20 cellular contexts compared by ENCODE assay signal in the genomic region with DNA sequence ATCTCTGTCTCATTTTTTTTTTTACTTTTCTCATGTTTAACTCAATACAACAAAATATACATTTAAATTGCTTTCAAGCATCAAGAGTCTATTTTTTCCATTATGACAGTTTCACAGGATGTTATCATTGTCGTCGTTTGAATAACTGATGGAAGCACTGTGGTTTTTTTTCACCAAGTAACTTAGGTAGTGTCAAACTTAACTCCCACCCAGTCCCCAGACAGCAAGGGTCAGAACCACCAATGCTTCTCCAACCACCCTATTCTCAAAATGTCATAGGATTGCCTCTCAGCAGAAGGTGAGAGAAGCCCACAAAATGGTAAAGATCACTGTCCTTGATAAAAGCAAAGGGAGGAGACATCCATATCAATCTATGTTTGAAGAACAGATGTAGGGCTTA.
A peak's percentile ranks its signal among the peaks of the same experiment; 100 is the strongest.
DNase-seq lines count a peak whose midpoint lies in the region; ATAC-seq and TF ChIP-seq lines count a peak whose summit lies in the region.
"Had no signal": no experiment of that assay in that cellular context is flagged by ENCODE, and none has a peak within 500 bp of the region (broad histone marks: within the 10 kb centered on the region; RNA-seq: fewer than 3 reads in every experiment).

No MANE protein-coding gene starts in this region.

- no peak overlapping the region for H3K27ac Mint-ChIP-seq in activated CD8-positive, alpha-beta T cell treated with anti-CD3 and anti-CD28 coated beads for 36 hours
- no peak overlapping the region for H3K27ac Mint-ChIP-seq in activated CD8-positive, alpha-beta T cell treated with anti-CD3 and anti-CD28 coated beads, Interleukin-2, amount 10 ng/mL, durations not matched to agents 7 days and 5 days
- no peak overlapping the region for H3K27ac Mint-ChIP-seq in immature natural killer cell
- H3K27ac Mint-ChIP-seq in stimulated activated effector memory CD8-positive, alpha-beta T cell treated with anti-CD3 and anti-CD28 coated beads, Interleukin-12 subunit alpha, Interleukin-12 subunit beta, amount 100 ng/mL, for 72 hours = no peak overlapping the region
- no peak overlapping the region for H3K27ac Mint-ChIP-seq in H9
- H3K27ac Mint-ChIP-seq: B cell; CD14-positive monocyte; CD4-positive, alpha-beta T cell; CD8-positive, alpha-beta memory T cell had no signal

- H4K20me1 ChIP-seq in BLaER1 (no peaks in the 10 kb centered on the region), H9 (ENCODE audit: control insufficient read depth, insufficient read depth, insufficient read length) (no peaks in the 10 kb centered on the region)
- H4K20me1 ChIP-seq: BLaER1 treated with 17β-estradiol and CSF1 and Interleukin-3, amounts not matched to agents 10 nM and 100 nM had no signal

- H3K36me3 Mint-ChIP-seq in activated CD8-positive, alpha-beta T cell treated with anti-CD3 and anti-CD28 coated beads for 36 hours (ENCODE audit: low read depth) = no peaks in the 10 kb centered on the region
- no peaks in the 10 kb centered on the region for H3K36me3 Mint-ChIP-seq in activated CD8-positive, alpha-beta T cell treated with anti-CD3 and anti-CD28 coated beads, Interleukin-2, amount 10 ng/mL, durations not matched to agents 7 days and 5 days (ENCODE audit: low read depth)
- H3K36me3 Mint-ChIP-seq in immature natural killer cell (peaks cover 0 to 4% (median 0%) of the 10 kb centered on the region in 3 donors), H9 (ENCODE audit: insufficient read depth in 1 of 3, low read depth in 3 of 3) (no peaks in the 10 kb centered on the region)
- H3K36me3 Mint-ChIP-seq in stimulated activated effector memory CD8-positive, alpha-beta T cell treated with anti-CD3 and anti-CD28 coated beads, Interleukin-12 subunit alpha, Interleukin-12 subunit beta, amount 100 ng/mL, for 72 hours = peaks cover 5% of the 10 kb centered on the region
- H3K36me3 Mint-ChIP-seq in activated T-cell treated with anti-CD3 and anti-CD28 coated beads, Interleukin-2, amount 50 U/mL, for 4 hours (ENCODE audit: insufficient read depth) = no peaks in the 10 kb centered on the region
- H3K36me3 Mint-ChIP-seq: CD14-positive monocyte; CD8-positive, alpha-beta memory T cell had no signal

- H3K23ac ChIP-seq in H9 (ENCODE audit: insufficient read length, low read depth, low read length) = no peak overlapping the region

- no peaks in the 10 kb centered on the region for H3K79me1 ChIP-seq in H9 (ENCODE audit: insufficient read depth, low read depth, low read length, poor library complexity, severe bottlenecking)

- H2BK20ac ChIP-seq in H9 (ENCODE audit: low read depth, low read length, poor library complexity, severe bottlenecking) = no peak overlapping the region

- no peak overlapping the region for H2AFZ ChIP-seq in H9 (ENCODE audit: low read length)

- no peak overlapping the region for H3K14ac ChIP-seq in H9 (ENCODE audit: insufficient read depth, low read length)

- H3K4me2 ChIP-seq in BLaER1 (peak overlapping the region; percentile 33; the same call in 1 of the 2 replicates), H9 (ENCODE audit: insufficient read depth, insufficient read length, low read length) (no peak overlapping the region)

- H3K4me1 ChIP-seq in BLaER1 (peaks cover 15% of the 10 kb centered on the region), H9 (ENCODE audit: insufficient read depth, low read length) (peaks cover 3% of the 10 kb centered on the region; the same call in 1 of the 2 replicates)

- no peaks in the 10 kb centered on the region for H3K36me3 ChIP-seq in BLaER1
- H3K36me3 ChIP-seq: BLaER1 treated with 17β-estradiol and CSF1 and Interleukin-3, amounts not matched to agents 10 nM and 100 nM had no signal

- CTCF ChIA-PET in activated CD8-positive, alpha-beta T cell treated with anti-CD3 and anti-CD28 coated beads for 36 hours (lab: Charles Lee) = no interaction called here
- CTCF ChIA-PET in activated CD8-positive, alpha-beta T cell treated with anti-CD3 and anti-CD28 coated beads, Interleukin-2, amount 10 ng/mL, durations not matched to agents 7 days and 5 days (lab: Charles Lee) = no interaction called here

- H3K18ac ChIP-seq in H9 (ENCODE audit: insufficient read length, low read depth, low read length) = no peak overlapping the region

- no peak overlapping the region for H3K4ac ChIP-seq in H9 (ENCODE audit: low read depth, low read length)

- POLR2A ChIA-PET in activated CD8-positive, alpha-beta T cell treated with anti-CD3 and anti-CD28 coated beads for 36 hours (lab: Charles Lee) = no interaction called here
- POLR2A ChIA-PET in activated CD8-positive, alpha-beta T cell treated with anti-CD3 and anti-CD28 coated beads, Interleukin-2, amount 10 ng/mL, durations not matched to agents 7 days and 5 days (lab: Charles Lee) = no interaction called here

- peaks cover 6% of the 10 kb centered on the region for H3K27me3 Mint-ChIP-seq in activated CD8-positive, alpha-beta T cell treated with anti-CD3 and anti-CD28 coated beads for 36 hours
- peaks cover 42% of the 10 kb centered on the region for H3K27me3 Mint-ChIP-seq in activated CD8-positive, alpha-beta T cell treated with anti-CD3 and anti-CD28 coated beads, Interleukin-2, amount 10 ng/mL, durations not matched to agents 7 days and 5 days (ENCODE audit: low read depth)
- peaks cover 0 to 7% (median 5%) of the 10 kb centered on the region in 3 donors for H3K27me3 Mint-ChIP-seq in immature natural killer cell (ENCODE audit: low read depth in 3 of 3)
- H3K27me3 Mint-ChIP-seq in activated T-cell treated with anti-CD3 and anti-CD28 coated beads, Interleukin-2, amount 50 U/mL, for 4 hours (ENCODE audit: low read depth) = peaks cover 9% of the 10 kb centered on the region
- H3K27me3 Mint-ChIP-seq in H9 (ENCODE audit: low read depth) = peaks cover 8% of the 10 kb centered on the region

- TF ChIP-seq CTCF in activated CD8-positive, alpha-beta T cell treated with anti-CD3 and anti-CD28 coated beads for 36 hours (IDR thresholded peaks at IDR 0.05) = no peak
- no peak for TF ChIP-seq CTCF in H9 (conservative IDR thresholded peaks at IDR 0.05)

- H2BK15ac ChIP-seq in H9 (ENCODE audit: low read depth, low read length) = no peak overlapping the region

- H4K5ac ChIP-seq in H9 (ENCODE audit: insufficient read length, low read depth, low read length) = no peak overlapping the region

- peaks cover 7% of the 10 kb centered on the region for H3K4me1 Mint-ChIP-seq in activated CD8-positive, alpha-beta T cell treated with anti-CD3 and anti-CD28 coated beads for 36 hours (ENCODE audit: low read depth)
- H3K4me1 Mint-ChIP-seq in activated CD8-positive, alpha-beta T cell treated with anti-CD3 and anti-CD28 coated beads, Interleukin-2, amount 10 ng/mL, durations not matched to agents 7 days and 5 days (ENCODE audit: low read depth) = peaks cover 6% of the 10 kb centered on the region
- H3K4me1 Mint-ChIP-seq in immature natural killer cell (peaks cover 0 to 21% of the 10 kb centered on the region in 2 donors), H9 (peaks cover 0 to 3% of the 10 kb centered on the region in 2 experiments; a peak in 2 of 4 replicates)
- peaks cover 4% of the 10 kb centered on the region for H3K4me1 Mint-ChIP-seq in stimulated activated effector memory CD8-positive, alpha-beta T cell treated with anti-CD3 and anti-CD28 coated beads, Interleukin-12 subunit alpha, Interleukin-12 subunit beta, amount 100 ng/mL, for 72 hours
- no peaks in the 10 kb centered on the region for H3K4me1 Mint-ChIP-seq in activated T-cell treated with anti-CD3 and anti-CD28 coated beads, Interleukin-2, amount 50 U/mL, for 4 hours (ENCODE audit: low read depth)
- H3K4me1 Mint-ChIP-seq: B cell had no signal

- ATAC-seq in activated CD8-positive, alpha-beta T cell treated with anti-CD3 and anti-CD28 coated beads for 36 hours = peak; percentile 75
- ATAC-seq in activated CD8-positive, alpha-beta T cell treated with anti-CD3 and anti-CD28 coated beads, Interleukin-2, amount 10 ng/mL, durations not matched to agents 7 days and 5 days = no peak
- ATAC-seq in stimulated activated effector memory CD8-positive, alpha-beta T cell treated with anti-CD3 and anti-CD28 coated beads, Interleukin-12 subunit alpha, Interleukin-12 subunit beta, amount 100 ng/mL, for 72 hours = peak; percentile 79
- ATAC-seq in activated T-cell treated with anti-CD3 and anti-CD28 coated beads, Interleukin-2, amount 50 U/mL, for 4 hours = no peak
- ATAC-seq: GM12878 had no signal

- DNase-seq in activated CD8-positive, alpha-beta T cell treated with anti-CD3 and anti-CD28 coated beads for 36 hours = peak; percentile 24
- DNase-seq in activated CD8-positive, alpha-beta T cell treated with anti-CD3 and anti-CD28 coated beads, Interleukin-2, amount 10 ng/mL, durations not matched to agents 7 days and 5 days = no peak
- DNase-seq in immature natural killer cell (peak; percentile 30 to 57 (median 40)), H9 (no peak)
- DNase-seq in stimulated activated effector memory CD8-positive, alpha-beta T cell treated with anti-CD3 and anti-CD28 coated beads, Interleukin-12 subunit alpha, Interleukin-12 subunit beta, amount 100 ng/mL, for 72 hours (ENCODE audit: low spot score in 2 of 2) = no peak
- DNase-seq in activated T-cell treated with anti-CD3 and anti-CD28 coated beads, Interleukin-2, amount 50 U/mL, for 4 hours = no peak
- DNase-seq: CD4-positive, alpha-beta T cell; CD8-positive, alpha-beta memory T cell; DMS 273 treated with DMSO at 0.1 percent for 48 hours; DMS79; EL; GDM1; GOT3; HCEC 1CT had no signal

- H3K27me3 ChIP-seq in BLaER1 = no peaks in the 10 kb centered on the region
- no peaks in the 10 kb centered on the region for H3K27me3 ChIP-seq in H9 (ENCODE audit: insufficient read depth, low read length)
- H3K27me3 ChIP-seq: BLaER1 treated with 17β-estradiol and CSF1 and Interleukin-3, amounts not matched to agents 10 nM and 100 nM had no signal

- no peak overlapping the region for H3K4me3 Mint-ChIP-seq in activated CD8-positive, alpha-beta T cell treated with anti-CD3 and anti-CD28 coated beads for 36 hours
- no peak overlapping the region for H3K4me3 Mint-ChIP-seq in activated CD8-positive, alpha-beta T cell treated with anti-CD3 and anti-CD28 coated beads, Interleukin-2, amount 10 ng/mL, durations not matched to agents 7 days and 5 days
- no peak overlapping the region for H3K4me3 Mint-ChIP-seq in immature natural killer cell
- no peak overlapping the region for H3K4me3 Mint-ChIP-seq in stimulated activated effector memory CD8-positive, alpha-beta T cell treated with anti-CD3 and anti-CD28 coated beads, Interleukin-12 subunit alpha, Interleukin-12 subunit beta, amount 100 ng/mL, for 72 hours
- H3K4me3 Mint-ChIP-seq in activated T-cell treated with anti-CD3 and anti-CD28 coated beads, Interleukin-2, amount 50 U/mL, for 4 hours = no peak overlapping the region
- no peak overlapping the region for H3K4me3 Mint-ChIP-seq in H9
- H3K4me3 Mint-ChIP-seq: B cell; CD14-positive monocyte; CD4-positive, alpha-beta T cell; CD8-positive, alpha-beta memory T cell had no signal

- no peak overlapping the region for H3K27ac ChIP-seq in BLaER1
- H3K27ac ChIP-seq in H9 (ENCODE audit: insufficient read length, low read depth, low read length) = no peak overlapping the region
- H3K27ac ChIP-seq: 22Rv1; BLaER1 treated with 17β-estradiol and CSF1 and Interleukin-3, amounts not matched to agents 10 nM and 100 nM had no signal

- H2BK5ac ChIP-seq in H9 (ENCODE audit: insufficient read length, low read length) = no peak overlapping the region

- no peaks in the 10 kb centered on the region for H3K23me2 ChIP-seq in H9 (ENCODE audit: insufficient read length, low read depth, low read length, poor library complexity, severe bottlenecking)

- no peak overlapping the region for H2AK5ac ChIP-seq in H9 (ENCODE audit: insufficient read length, low read length)

- H3K79me2 ChIP-seq in H9 (ENCODE audit: insufficient read depth, low read length) = no peaks in the 10 kb centered on the region

- no peak overlapping the region for H2BK12ac ChIP-seq in H9 (ENCODE audit: insufficient read length, low read depth, low read length)

- no peak overlapping the region for H3K56ac ChIP-seq in H9 (ENCODE audit: insufficient read length, low read depth, low read length)

- no peak overlapping the region for H3T11ph ChIP-seq in H9 (ENCODE audit: low read length)

- no peaks in the 10 kb centered on the region for H3K9me3 Mint-ChIP-seq in activated CD8-positive, alpha-beta T cell treated with anti-CD3 and anti-CD28 coated beads for 36 hours
- H3K9me3 Mint-ChIP-seq in activated CD8-positive, alpha-beta T cell treated with anti-CD3 and anti-CD28 coated beads, Interleukin-2, amount 10 ng/mL, durations not matched to agents 7 days and 5 days (ENCODE audit: insufficient read depth) = no peaks in the 10 kb centered on the region
- H3K9me3 Mint-ChIP-seq in immature natural killer cell (peaks cover 0 to 1% (median 0%) of the 10 kb centered on the region in 6 donors), H9 (no peaks in the 10 kb centered on the region; a peak in 2 of 5 replicates)
- H3K9me3 Mint-ChIP-seq in stimulated activated effector memory CD8-positive, alpha-beta T cell treated with anti-CD3 and anti-CD28 coated beads, Interleukin-12 subunit alpha, Interleukin-12 subunit beta, amount 100 ng/mL, for 72 hours = no peaks in the 10 kb centered on the region
- no peaks in the 10 kb centered on the region for H3K9me3 Mint-ChIP-seq in activated T-cell treated with anti-CD3 and anti-CD28 coated beads, Interleukin-2, amount 50 U/mL, for 4 hours
- H3K9me3 Mint-ChIP-seq: CD4-positive, alpha-beta T cell; CD8-positive, alpha-beta memory T cell had no signal

- H3K9ac ChIP-seq in BLaER1 (no peak overlapping the region), H9 (ENCODE audit: extremely low read depth, insufficient read length, low read length) (no peak overlapping the region)
- H3K9ac ChIP-seq: BLaER1 treated with 17β-estradiol and CSF1 and Interleukin-3, amounts not matched to agents 10 nM and 100 nM had no signal

- no peak overlapping the region for H2BK120ac ChIP-seq in H9 (ENCODE audit: low read depth, low read length, poor library complexity, severe bottlenecking)

- H3K4me3 ChIP-seq in BLaER1 = no peak overlapping the region
- H3K4me3 ChIP-seq: BLaER1 treated with 17β-estradiol and CSF1 and Interleukin-3, amounts not matched to agents 10 nM and 100 nM; GM12878 had no signal

- H4K91ac ChIP-seq in H9 (ENCODE audit: insufficient read length, low read depth, low read length) = no peak overlapping the region

- intact Hi-C loops in activated CD8-positive, alpha-beta T cell treated with anti-CD3 and anti-CD28 coated beads for 36 hours (cut with micrococcal nuclease) = no loop called here

- H4K8ac ChIP-seq in H9 (replicated peaks; ENCODE audit: insufficient read length, low read depth, low read length) = no peak overlapping the region

- no CpG with 5 or more reads among the region's 2 CpGs for WGBS in H9 (ENCODE audit: extremely low coverage, insufficient read length, low lambda C conversion rate)

- peaks cover 30% of the 10 kb centered on the region for H3K9me3 ChIP-seq in BLaER1
- H3K9me3 ChIP-seq in H9 (ENCODE audit: control insufficient read depth, low read depth, low read length) = no peaks in the 10 kb centered on the region

Comparison
In these comparisons a context has a peak if more than half of its experiments do, and no peak if none do; other contexts are left out.
1. ATAC-seq: peak in activated CD8-positive, alpha-beta T cell treated with anti-CD3 and anti-CD28 coated beads for 36 hours (single experiment) and stimulated activated effector memory CD8-positive, alpha-beta T cell treated with anti-CD3 and anti-CD28 coated beads, Interleukin-12 subunit alpha, Interleukin-12 subunit beta, amount 100 ng/mL, for 72 hours (single experiment); none in activated CD8-positive, alpha-beta T cell treated with anti-CD3 and anti-CD28 coated beads, Interleukin-2, amount 10 ng/mL, durations not matched to agents 7 days and 5 days (single experiment) and activated T-cell treated with anti-CD3 and anti-CD28 coated beads, Interleukin-2, amount 50 U/mL, for 4 hours (0 of 2).
2. DNase-seq: peak in activated CD8-positive, alpha-beta T cell treated with anti-CD3 and anti-CD28 coated beads for 36 hours (single experiment) and immature natural killer cell (3 of 3); none in activated CD8-positive, alpha-beta T cell treated with anti-CD3 and anti-CD28 coated beads, Interleukin-2, amount 10 ng/mL, durations not matched to agents 7 days and 5 days (single experiment), stimulated activated effector memory CD8-positive, alpha-beta T cell treated with anti-CD3 and anti-CD28 coated beads, Interleukin-12 subunit alpha, Interleukin-12 subunit beta, amount 100 ng/mL, for 72 hours (0 of 2), activated T-cell treated with anti-CD3 and anti-CD28 coated beads, Interleukin-2, amount 50 U/mL, for 4 hours (single experiment) and H9 (single experiment).